ENCODE assay signal across 17 cellular contexts in genomic region chr5:181130081-181130480, GRCh38. TPM values are rescaled to one million over a fixed set of nuclear protein-coding genes. Genes with fewer than 3 reads are reported as not detected.
"Had no signal": no experiment of that assay in that cellular context is flagged by ENCODE, and none has a peak within 500 bp of the region (broad histone marks: within the 10 kb centered on the region; RNA-seq: fewer than 3 reads in every experiment).

No MANE protein-coding gene starts in this region.

RNA-seq across cellular contexts. Expression of gene OR2V1, which starts 0.9 kb away (rescaled TPM):
- total RNA-seq: natural killer cell, omental fat pad, osteocyte, pancreas, posterior vena cava, prostate gland, pulmonary artery endothelial cell, right atrium auricular region, sciatic nerve, smooth muscle cell, spleen, suprapubic skin, testis, transverse colon, ureter, vagina had no signal
- polyA plus RNA-seq: neural cell, pancreas, smooth muscle cell, spleen had no signal

RNA-seq across cellular contexts. Expression of gene OR2V2, which starts 17.3 kb away (rescaled TPM):
- total RNA-seq: natural killer cell, omental fat pad, osteocyte, pancreas, posterior vena cava, prostate gland, pulmonary artery endothelial cell, right atrium auricular region, sciatic nerve, smooth muscle cell, spleen, suprapubic skin, testis, transverse colon, ureter, vagina had no signal
- polyA plus RNA-seq: neural cell, pancreas, smooth muscle cell, spleen had no signal
